8 cellular contexts compared by ENCODE assay signal in genomic region chr1:101025680-101026393, GRCh38. TPM values are rescaled to one million over a fixed set of nuclear protein-coding genes. Genes with fewer than 3 reads are reported as not detected.
DNase-seq lines count a peak whose midpoint lies in the region; ATAC-seq and TF ChIP-seq lines count a peak whose summit lies in the region.

Gene DPH5, minus strand, starts transcription at chr1:101025784. Its CDS starts 341 bp downstream, at chr1:101025443.

- no peaks in the 10 kb centered on the region for H3K27me3 ChIP-seq in BLaER1
- H3K27me3 ChIP-seq in dorsolateral prefrontal cortex, result no peaks in the 10 kb centered on the region
- no peaks in the 10 kb centered on the region for H3K27me3 ChIP-seq in liver (ENCODE audit: control insufficient read depth in 4 of 4, insufficient read depth in 4 of 4, low read length in 3 of 4)

- H3K4me2 ChIP-seq in BLaER1, result peak within 1 kb of the TSS; percentile 79

- H3K9me3 ChIP-seq in BLaER1, result peaks cover 3% of the 10 kb centered on the region; the same call in 1 of the 2 replicates
- no peaks in the 10 kb centered on the region for H3K9me3 ChIP-seq in liver (ENCODE audit: control insufficient read depth in 4 of 4, low read length in 3 of 4)

- H3K9ac ChIP-seq in BLaER1 (peak within 1 kb of the TSS; percentile 87), liver (ENCODE audit: low read depth in 1 of 2, low read length in 2 of 2) (peak within 1 kb of the TSS; percentile 84 to 91)

- under 1% methylated on average over 37 of the region's 37 CpGs for WGBS in liver

- intact Hi-C loops in dorsolateral prefrontal cortex (cut with DNase I), result loop anchor here in 1 of 2 donors (5.0 kb wide), 1 partner anchor 211 kb away; the partner anchor contains the start of gene S1PR1

- H3K27ac ChIP-seq in BLaER1 (peak within 1 kb of the TSS; percentile 85), dorsolateral prefrontal cortex (peak within 1 kb of the TSS in 55 of 59 donors; percentile 26 to 95 (median 76)), liver (ENCODE audit: low read depth in 1 of 2, low read length in 2 of 2) (peak within 1 kb of the TSS; percentile 89 to 90)

- H3K4me1 ChIP-seq in BLaER1 (peaks cover 32% of the 10 kb centered on the region), liver (ENCODE audit: control insufficient read depth in 4 of 4, insufficient read depth in 4 of 4, low read length in 3 of 4) (peaks cover 4 to 19% (median 16%) of the 10 kb centered on the region in 4 donors)

- TF ChIP-seq RAD21 in liver (IDR thresholded peaks at IDR 0.05), result peak; percentile 50 to 64

- DNase-seq in GM19240 (ENCODE audit: insufficient read length, low spot score) (peak; percentile 43), NCI-H774 (lab: John Stamatoyannopoulos, UW) (peak; percentile 82), dorsolateral prefrontal cortex (peak; percentile 81 to 93 (median 92))
- peak; percentile 91 to 94 for DNase-seq in activated CD4-positive, alpha-beta T cell treated with anti-CD3 and anti-CD28 coated beads, Interleukin-2, amount 50 U/mL, for 48 hours
- DNase-seq in stimulated activated CD4-positive, alpha-beta T cell treated with anti-CD3 and anti-CD28 coated beads, Interleukin-4, amount 100 ng/mL, for 24 hours, result peak; percentile 92

- H3K36me3 ChIP-seq in BLaER1 (peaks cover 21% of the 10 kb centered on the region), liver (ENCODE audit: control insufficient read depth in 4 of 4, insufficient read depth in 3 of 4, low read depth in 1 of 4, low read length in 3 of 4) (peaks cover 0 to 3% (median 0%) of the 10 kb centered on the region in 4 donors)

- TF ChIP-seq CTCF in dorsolateral prefrontal cortex (IDR thresholded peaks at IDR 0.05 in 54 of 56, conservative IDR thresholded peaks at IDR 0.05 in 2 of 56; ENCODE audit: low read depth in 1 of 56, partially characterized antibody in 56 of 56) (peak in 16 of 56 donors; percentile 0 to 41 (median 16)), liver (IDR thresholded peaks at IDR 0.05; ENCODE audit: low read depth, low read length, missing input control) (no peak)

- ATAC-seq in HG03460 (IDR thresholded peaks at IDR 0.05; ENCODE audit: unreplicated experiment), result peak; percentile 83

- peak within 1 kb of the TSS; percentile 80 for H3K4me3 ChIP-seq in BLaER1
- peak within 1 kb of the TSS; percentile 51 to 94 (median 81) for H3K4me3 ChIP-seq in dorsolateral prefrontal cortex
- peak within 1 kb of the TSS; percentile 65 to 92 (median 92) for H3K4me3 ChIP-seq in liver (ENCODE audit: low read depth in 1 of 3, low read length in 3 of 3)

- H4K20me1 ChIP-seq in BLaER1, result no peaks in the 10 kb centered on the region

TF ChIP-seq in liver, 16 proteins besides CTCF, POLR2A, EP300 and RAD21:
- TF ChIP-seq REST (IDR thresholded peaks at IDR 0.05) (peak; percentile 35), MAX (IDR thresholded peaks at IDR 0.05) (peak; percentile 96), EGR1 (IDR thresholded peaks at IDR 0.05; ENCODE audit: low read depth in 2 of 2) (peak; percentile 27 to 32), ATF3 (IDR thresholded peaks at IDR 0.05) (peak; percentile 21), TAF1 (conservative IDR thresholded peaks at IDR 0.05) (peak; percentile 76), FOXA1 (IDR thresholded peaks at IDR 0.05) (no peak), YY1 (IDR thresholded peaks at IDR 0.05) (peak; percentile 88), JUND (IDR thresholded peaks at IDR 0.05) (peak in 1 of 2 donors; percentile 22), NR2F2 (IDR thresholded peaks at IDR 0.05) (peak; percentile 46), RXRA (IDR thresholded peaks at IDR 0.05) (peak; percentile 43 to 69), ZBTB33 (IDR thresholded peaks at IDR 0.05) (peak; percentile 83), FOXA2 (IDR thresholded peaks at IDR 0.05) (no peak), HNF4A (conservative IDR thresholded peaks at IDR 0.05) (peak; percentile 25 to 47), HNF4G (IDR thresholded peaks at IDR 0.05) (no peak), GABPA (IDR thresholded peaks at IDR 0.05 in 1 of 2, conservative IDR thresholded peaks at IDR 0.05 in 1 of 2) (peak in 1 of 2 donors; percentile 43), SP1 (IDR thresholded peaks at IDR 0.05) (peak; percentile 48)

RNA-seq across cellular contexts. Expression of gene DPH5, which starts in this region (rescaled TPM):
- total RNA-seq in dorsolateral prefrontal cortex, result 10 to 100 TPM; 10.7 to 31.8 (median 19.2) TPM
- 10 to 100 TPM; 12.9 to 14.3 TPM for total RNA-seq in liver
- polyA plus RNA-seq in liver, result 10 to 100 TPM; 15.2 to 16.3 TPM

Comparison
In these comparisons a context has a peak if more than half of its experiments do, and no peak if none do; other contexts are left out.
1. Peak in every context shown above with its lines: DNase-seq, ATAC-seq, H3K4me3 ChIP-seq and H3K27ac ChIP-seq.